8 cellular contexts compared by ENCODE assay signal in the genomic region with DNA sequence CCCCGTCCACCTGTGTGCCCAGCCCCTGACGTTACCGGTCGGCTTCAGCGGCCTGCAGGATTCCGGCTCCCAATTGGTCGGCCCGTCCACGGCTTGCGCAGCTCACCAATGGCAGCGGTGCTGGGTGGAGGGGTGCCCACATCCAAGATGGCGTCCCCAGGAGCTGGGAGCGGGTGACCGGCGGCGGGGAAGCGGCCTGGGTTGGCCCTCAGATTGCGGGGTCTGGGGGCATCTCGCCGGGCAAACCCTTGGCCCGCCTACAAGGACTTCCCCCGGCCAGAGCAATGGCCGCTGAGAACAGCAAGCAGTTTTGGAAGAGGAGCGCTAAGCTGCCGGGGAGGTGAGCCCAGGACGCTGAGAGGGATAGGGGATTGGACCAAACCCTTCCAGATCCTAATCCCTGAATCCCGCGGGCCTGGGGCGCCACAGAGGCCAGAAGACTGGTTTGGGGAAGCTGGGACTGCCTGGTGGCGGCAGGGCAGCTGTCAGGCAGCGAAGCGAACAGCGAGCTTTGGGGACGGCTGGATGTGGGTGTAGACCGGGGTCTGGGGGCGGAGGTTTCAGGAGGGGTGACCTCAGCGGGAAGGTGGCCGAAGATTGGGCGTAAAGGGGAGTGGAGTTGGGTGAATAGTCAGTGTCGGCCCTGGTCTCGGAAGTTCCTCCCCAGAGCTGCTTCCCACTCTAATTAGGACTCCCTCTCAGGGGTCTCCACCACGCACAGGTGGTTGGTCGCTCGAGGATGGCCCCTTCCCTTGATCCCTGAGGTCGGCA. TPM values are rescaled to one million over a fixed set of nuclear protein-coding genes. Genes with fewer than 3 reads are reported as not detected.
DNase-seq lines count a peak whose midpoint lies in the region; ATAC-seq and TF ChIP-seq lines count a peak whose summit lies in the region.

A gene with protein sequence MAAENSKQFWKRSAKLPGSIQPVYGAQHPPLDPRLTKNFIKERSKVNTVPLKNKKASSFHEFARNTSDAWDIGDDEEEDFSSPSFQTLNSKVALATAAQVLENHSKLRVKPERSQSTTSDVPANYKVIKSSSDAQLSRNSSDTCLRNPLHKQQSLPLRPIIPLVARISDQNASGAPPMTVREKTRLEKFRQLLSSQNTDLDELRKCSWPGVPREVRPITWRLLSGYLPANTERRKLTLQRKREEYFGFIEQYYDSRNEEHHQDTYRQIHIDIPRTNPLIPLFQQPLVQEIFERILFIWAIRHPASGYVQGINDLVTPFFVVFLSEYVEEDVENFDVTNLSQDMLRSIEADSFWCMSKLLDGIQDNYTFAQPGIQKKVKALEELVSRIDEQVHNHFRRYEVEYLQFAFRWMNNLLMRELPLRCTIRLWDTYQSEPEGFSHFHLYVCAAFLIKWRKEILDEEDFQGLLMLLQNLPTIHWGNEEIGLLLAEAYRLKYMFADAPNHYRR (plus strand): TSS at position 139 of the 771 bp plus-strand sequence. CDS start 146 bp downstream, at position 285.
TMEM217 (minus strand) TSS at position 511 of the 771 bp plus-strand sequence. CDS start 39,114 bp downstream, outside the sequence.

- H3K4me2 ChIP-seq in IMR-90 (ENCODE audit: low read depth, low read length) (peak within 1 kb of the TSS; percentile 92), OCI-LY7 (ENCODE audit: low read length) (peak within 1 kb of the TSS; percentile 81)

- CTCF ChIA-PET in IMR-90 (lab: Yijun Ruan, JAX) = interaction anchor here (0.7 kb wide), 1 partner anchor 240 kb away, joined by 3 read pairs; no protein-coding TSS in a partner anchor
- CTCF ChIA-PET in OCI-LY7 (lab: Charles Lee; ENCODE audit: unreplicated experiment) = interaction anchor here (0.5 to 0.6 kb wide), 3 partner anchors 129 to 239 kb away, joined by 3 read pairs; no protein-coding TSS in a partner anchor

- H3K56ac ChIP-seq in IMR-90 (ENCODE audit: extremely low read depth, insufficient read depth, low read length) = peak within 1 kb of the TSS; percentile 83

- no TSS peak for BruUV-seq in IMR-90 (replicated peaks; lab: Mats Ljungman, UMichigan)
- BruUV-seq in OCI-LY7 (replicated peaks; lab: Mats Ljungman, UMichigan) = no TSS peak

- peak; percentile 96 for ATAC-seq in GM21529 (IDR thresholded peaks at IDR 0.05; ENCODE audit: unreplicated experiment)
- peak; percentile 99 for ATAC-seq in IMR-90 (ENCODE audit: low read depth)

- DNase-seq in DMS 273 treated with DMSO at 0.1 percent for 48 hours (lab: John Stamatoyannopoulos, UW) (peak; percentile 83), IMR-90 (peak; percentile 93), OCI-LY7 (ENCODE audit: low spot score) (peak; percentile 94), activated T-cell treated with anti-CD3 and anti-CD28 coated beads for 4 hours (peak; percentile 92), epidermal melanocyte (ENCODE audit: insufficient read length, low spot score) (peak; percentile 97)
- peak; percentile 91 to 94 for DNase-seq in stimulated activated CD8-positive, alpha-beta memory T cell treated with anti-CD3 and anti-CD28 coated beads, Interleukin-2, amount 100 ng/mL, for 48 hours (ENCODE audit: low read depth in 2 of 2)

- H3K9me3 ChIP-seq in IMR-90 (ENCODE audit: control insufficient read depth, insufficient read depth, low read length) (no peaks in the 10 kb centered on the region), OCI-LY7 (ENCODE audit: low read length) (no peaks in the 10 kb centered on the region), mononuclear cell (ENCODE audit: low read depth, low read length) (no peaks in the 10 kb centered on the region)

- peak within 1 kb of the TSS; percentile 76 for H4K5ac ChIP-seq in IMR-90 (ENCODE audit: low read depth, low read length)

- H2AFZ ChIP-seq in IMR-90 (replicated peaks; ENCODE audit: low read length, poor library complexity) (peak within 1 kb of the TSS; percentile 97), OCI-LY7 (ENCODE audit: low read length) (peak within 1 kb of the TSS; percentile 94)

- H2BK120ac ChIP-seq in IMR-90 (ENCODE audit: low read depth, low read length) = peak within 1 kb of the TSS; percentile 74

- H2AK9ac ChIP-seq in IMR-90 (replicated peaks; ENCODE audit: low read depth, low read length, poor library complexity) = peak within 1 kb of the TSS; percentile 95

- H3K4me3 ChIP-seq in IMR-90 (ENCODE audit: insufficient read depth, low read depth, low read length) (peak within 1 kb of the TSS; percentile 92), OCI-LY7 (ENCODE audit: low read depth, low read length, poor library complexity, severe bottlenecking) (peak within 1 kb of the TSS; percentile 97), mononuclear cell (ENCODE audit: low read length) (peak within 1 kb of the TSS; percentile 83)

- H4K20me1 ChIP-seq in IMR-90 (ENCODE audit: insufficient read depth, low read length) = 0 out of 2 replicates have a peak, but pooled peaks cover under 1% of the 10 kb centered on the region
- H4K20me1 ChIP-seq in OCI-LY7 (ENCODE audit: insufficient read depth, low read length) = peaks cover 5% of the 10 kb centered on the region; the same call in 1 of the 2 replicates

- peak within 1 kb of the TSS; percentile 80 for H3K27ac ChIP-seq in IMR-90 (ENCODE audit: insufficient read depth, low read length)
- H3K27ac ChIP-seq in OCI-LY7 (ENCODE audit: low read depth, low read length, poor library complexity, severe bottlenecking) = no peak within 1 kb of the TSS

- POLR2A ChIA-PET in IMR-90 (lab: Charles Lee; ENCODE audit: unreplicated experiment) = interaction anchor here (0.5 to 1.3 kb wide), 3 partner anchors 9 to 581 kb away, joined by 3 to 14 read pairs (median 3); no protein-coding TSS in a partner anchor
- POLR2A ChIA-PET in OCI-LY7 (lab: Charles Lee) = interaction anchor here (0.6 to 1.2 kb wide), 6 partner anchors 8 to 674 kb away, joined by 3 to 4 read pairs (median 3); partner anchors contain the start of gene MTCH1

- H3K14ac ChIP-seq in IMR-90 (replicated peaks; ENCODE audit: low read depth, low read length) = peak within 1 kb of the TSS; percentile 88

- H2BK15ac ChIP-seq in IMR-90 (ENCODE audit: low read depth, low read length) = peak within 1 kb of the TSS; percentile 22; the same call in 2 of the 3 replicates

- H3K36me3 ChIP-seq in IMR-90 (ENCODE audit: control insufficient read depth, insufficient read depth, low read length) (no peaks in the 10 kb centered on the region), OCI-LY7 (ENCODE audit: insufficient read depth, low read length) (no peaks in the 10 kb centered on the region)

- peaks cover 23% of the 10 kb centered on the region; the same call in 1 of the 2 replicates for H3K79me2 ChIP-seq in OCI-LY7 (ENCODE audit: insufficient read depth, low read depth, low read length)

- H3K9me1 ChIP-seq in IMR-90 (ENCODE audit: insufficient read depth, low read length) = no peaks in the 10 kb centered on the region

- H3K27me3 ChIP-seq in IMR-90 (ENCODE audit: control insufficient read depth, insufficient read depth, low read length) (no peaks in the 10 kb centered on the region), mononuclear cell (ENCODE audit: insufficient read depth, low read length) (no peaks in the 10 kb centered on the region)

- H3K9ac ChIP-seq in IMR-90 (ENCODE audit: low read depth, low read length) = peak within 1 kb of the TSS; percentile 86

- in situ Hi-C loops in IMR-90 (cut with MboI; ENCODE audit: low sequenced_read_pairs) = no loop called here

- H3K4me1 ChIP-seq in IMR-90 (ENCODE audit: control insufficient read depth, insufficient read depth, low read length) (peaks cover 4% of the 10 kb centered on the region), OCI-LY7 (ENCODE audit: insufficient read depth, low read length, poor library complexity, severe bottlenecking) (peaks cover 27% of the 10 kb centered on the region), mononuclear cell (ENCODE audit: insufficient read depth, low read length) (peaks cover 25% of the 10 kb centered on the region)

- peak within 1 kb of the TSS; percentile 78 for H2BK5ac ChIP-seq in IMR-90 (ENCODE audit: low read depth, low read length, poor library complexity, severe bottlenecking)

- peak within 1 kb of the TSS; percentile 88 for H3K23ac ChIP-seq in IMR-90 (ENCODE audit: low read depth, low read length)

- dilution Hi-C loops in IMR-90 (cut with HindIII; ENCODE audit: low sequenced_read_pairs, unreplicated experiment) = no loop called here

- H2BK20ac ChIP-seq in IMR-90 (ENCODE audit: low read depth, low read length) = no peak within 1 kb of the TSS

- intact Hi-C loops in IMR-90 (cut with micrococcal nuclease) (loop anchor here (1.0 to 2.0 kb wide), 2 partner anchors 36 to 51 kb away; no protein-coding TSS in a partner anchor), OCI-LY7 (cut with micrococcal nuclease; ENCODE audit: unreplicated experiment) (no loop called here)

- H3K18ac ChIP-seq in IMR-90 (ENCODE audit: low read depth, low read length) = peak within 1 kb of the TSS; percentile 55

- H4K91ac ChIP-seq in IMR-90 (ENCODE audit: insufficient read depth, low read depth, low read length) = peak within 1 kb of the TSS; percentile 74

- WGBS in IMR-90 (ENCODE audit: extremely low coverage in 2 of 2, insufficient read length in 1 of 2), 2 experiments = 3% methylated on average over 8 of the region's 45 CpGs; no CpG with 5 or more reads in 1 of the 2 experiments

- no peak for TF ChIP-seq RAD21 in IMR-90 (IDR thresholded peaks at IDR 0.05; ENCODE audit: low read length)

- no peaks in the 10 kb centered on the region for H3K9me2 ChIP-seq in OCI-LY7 (ENCODE audit: insufficient read depth, low read length)

- TF ChIP-seq POLR2A in IMR-90 (IDR thresholded peaks at IDR 0.05; ENCODE audit: low read depth, low read length) = peak; percentile 73; the same call in 1 of the 2 replicates

- peak within 1 kb of the TSS; percentile 60 to 91 for H4K8ac ChIP-seq in IMR-90 (ENCODE audit: low read depth in 2 of 2, low read length in 2 of 2)

- peak within 1 kb of the TSS; percentile 90 for H3K4ac ChIP-seq in IMR-90 (ENCODE audit: low read depth, low read length)

- no peak for TF ChIP-seq CTCF in IMR-90 (conservative IDR thresholded peaks at IDR 0.05; ENCODE audit: low read depth, low read length)
- no peak for TF ChIP-seq CTCF in OCI-LY7 (conservative IDR thresholded peaks at IDR 0.05; ENCODE audit: low read length)

- H2AK5ac ChIP-seq in IMR-90 (ENCODE audit: low read depth, low read length) = peak within 1 kb of the TSS; percentile 17; the same call in 1 of the 2 replicates

- H3K79me1 ChIP-seq in IMR-90 (ENCODE audit: low read depth in 1 of 2, low read length in 2 of 2) = peaks cover 20 to 43% of the 10 kb centered on the region in 2 experiments

RNA-seq across cellular contexts. Expression of the first gene that starts in this region (rescaled TPM):
- total RNA-seq in IMR-90 (2012; rRNA removed) (6.6 and 7.5 TPM in 2 replicates), OCI-LY7 (2022) (12.3 and 13.4 TPM in 2 replicates), mononuclear cell (5.9 TPM)
- polyA plus RNA-seq in IMR-90 (2012; rRNA removed) = 7.1 and 7.5 TPM in 2 replicates
- polyA plus RNA-seq in IMR-90 (2012; cell fraction: cytosol; rRNA removed) = 5.0 and 5.7 TPM in 2 replicates
- polyA plus RNA-seq in IMR-90 (2012; cell fraction: nucleus; rRNA removed; ENCODE audit: low replicate concordance) = 6.7 and 15.6 TPM in 2 replicates
- total RNA-seq in OCI-LY7 (2014; rRNA removed; shearing (Covaris generic)) = 8.0 and 8.7 TPM in 2 replicates

RNA-seq across cellular contexts. Expression of gene TMEM217, which starts in this region (rescaled TPM):
- total RNA-seq in IMR-90 (2012; rRNA removed) (1.4 TPM in 2 replicates), OCI-LY7 (2022) (0.34 TPM in 1 of 2 replicates, not detected in the other), mononuclear cell (1.6 TPM)
- polyA plus RNA-seq in IMR-90 (2012; rRNA removed) = 2.5 and 3.5 TPM in 2 replicates
- polyA plus RNA-seq in IMR-90 (2012; cell fraction: cytosol; rRNA removed) = 0.83 and 2.4 TPM in 2 replicates
- 2.2 and 9.6 TPM in 2 replicates for polyA plus RNA-seq in IMR-90 (2012; cell fraction: nucleus; rRNA removed; ENCODE audit: low replicate concordance)
- not detected in 2 replicates for total RNA-seq in OCI-LY7 (2014; rRNA removed; shearing (Covaris generic))
